Comparison of ENCODE assay signal across 18 cellular contexts in genomic region chr3:197539651-197540051, GRCh38. TPM values are rescaled to one million over a fixed set of nuclear protein-coding genes. Genes with fewer than 3 reads are reported as not detected.
DNase-seq lines count a peak whose midpoint lies in the region; ATAC-seq and TF ChIP-seq lines count a peak whose summit lies in the region.
"Had no signal": no experiment of that assay in that cellular context is flagged by ENCODE, and none has a peak within 500 bp of the region (broad histone marks: within the 10 kb centered on the region; RNA-seq: fewer than 3 reads in every experiment).

No MANE protein-coding gene starts in this region.

- no peak for TF ChIP-seq POLR2A in lower leg skin (IDR thresholded peaks at IDR 0.05)

- H3K4me1 Mint-ChIP-seq in WTC11: peaks cover 47% of the 10 kb centered on the region
- H3K4me1 Mint-ChIP-seq: immature natural killer cell had no signal

- intact Hi-C loops in lower leg skin (cut with DNase I; ENCODE audit: low total_unique reads): no loop called here

- H3K27me3 Mint-ChIP-seq in WTC11 (ENCODE audit: low read depth): no peaks in the 10 kb centered on the region
- H3K27me3 Mint-ChIP-seq: activated CD4-positive, alpha-beta T cell treated with anti-CD3 and anti-CD28 coated beads, Interleukin-2, amount 10 ng/mL, durations not matched to agents 24 days and 14 days; effector memory CD8-positive, alpha-beta T cell had no signal

- 56 to 68% methylated on average over 6 of the region's 6 CpGs for WGBS in lower leg skin, 2 donors

- DNase-seq in A172 (ENCODE audit: low spot score) (peak; percentile 30), DMS79 treated with DMSO at 0.1 percent for 48 hours (lab: John Stamatoyannopoulos, UW) (peak; percentile 36), WTC11 (ENCODE audit: low spot score) (no peak), lower leg skin (ENCODE audit: low spot score in 2 of 2) (peak; percentile 41 to 84), amniotic stem cell (lab: John Stamatoyannopoulos, UW) (no peak)
- DNase-seq: activated CD4-positive, alpha-beta T cell treated with anti-CD3 and anti-CD28 coated beads, Interleukin-2, amount 10 ng/mL, durations not matched to agents 24 days and 14 days; brain microvascular endothelial cell; effector memory CD8-positive, alpha-beta T cell; immature natural killer cell; NCI-H1092; NCI-H345; psoas muscle had no signal

- H3K36me3 Mint-ChIP-seq in WTC11: peaks cover 2% of the 10 kb centered on the region; the same call in 1 of the 2 replicates

- no peak overlapping the region for H3K4me3 Mint-ChIP-seq in WTC11
- H3K4me3 Mint-ChIP-seq: activated CD4-positive, alpha-beta T cell treated with anti-CD3 and anti-CD28 coated beads, Interleukin-2, amount 10 ng/mL, durations not matched to agents 24 days and 14 days; effector memory CD8-positive, alpha-beta T cell; immature natural killer cell had no signal

- ATAC-seq in WTC11: no peak
- ATAC-seq in HG02938 (IDR thresholded peaks at IDR 0.05; ENCODE audit: unreplicated experiment): no peak
- ATAC-seq in HG03342 (IDR thresholded peaks at IDR 0.05; ENCODE audit: unreplicated experiment): no peak
- no peak for ATAC-seq in HG03432 (IDR thresholded peaks at IDR 0.05; ENCODE audit: unreplicated experiment)
- ATAC-seq: effector memory CD8-positive, alpha-beta T cell; gastroesophageal sphincter; Panc1; psoas muscle had no signal

- CTCF ChIA-PET in WTC11 (lab: Charles Lee): no interaction called here

- peak overlapping the region; percentile 82; the same call in 1 of the 2 replicates for H3K27ac Mint-ChIP-seq in WTC11
- H3K27ac Mint-ChIP-seq: activated CD4-positive, alpha-beta T cell treated with anti-CD3 and anti-CD28 coated beads, Interleukin-2, amount 10 ng/mL, durations not matched to agents 24 days and 14 days had no signal

- no peak for TF ChIP-seq CTCF in WTC11 (IDR thresholded peaks at IDR 0.05)
- TF ChIP-seq CTCF in lower leg skin (IDR thresholded peaks at IDR 0.05): no peak

- no peaks in the 10 kb centered on the region for H3K9me3 Mint-ChIP-seq in WTC11
- H3K9me3 Mint-ChIP-seq: activated CD4-positive, alpha-beta T cell treated with anti-CD3 and anti-CD28 coated beads, Interleukin-2, amount 10 ng/mL, durations not matched to agents 24 days and 14 days; effector memory CD8-positive, alpha-beta T cell; immature natural killer cell had no signal

- POLR2A ChIA-PET in WTC11 (lab: Charles Lee): interaction anchor here (1.4 kb wide), 1 partner anchor 19 kb away, joined by 4 read pairs; no protein-coding TSS in a partner anchor

- H3K4me3 ChIP-seq in lower leg skin (ENCODE audit: low read depth, poor library complexity, severe bottlenecking): no peak overlapping the region
- H3K4me3 ChIP-seq: gastroesophageal sphincter, psoas muscle, tibial nerve had no signal

TF ChIP-seq in WTC11, 78 proteins besides CTCF, POLR2A, EP300 and RAD21:
- no peak for TF ChIP-seq ZNF121 (CRISPR knock-in tag; IDR thresholded peaks at IDR 0.05)
- TF ChIP-seq, protein P1, sequence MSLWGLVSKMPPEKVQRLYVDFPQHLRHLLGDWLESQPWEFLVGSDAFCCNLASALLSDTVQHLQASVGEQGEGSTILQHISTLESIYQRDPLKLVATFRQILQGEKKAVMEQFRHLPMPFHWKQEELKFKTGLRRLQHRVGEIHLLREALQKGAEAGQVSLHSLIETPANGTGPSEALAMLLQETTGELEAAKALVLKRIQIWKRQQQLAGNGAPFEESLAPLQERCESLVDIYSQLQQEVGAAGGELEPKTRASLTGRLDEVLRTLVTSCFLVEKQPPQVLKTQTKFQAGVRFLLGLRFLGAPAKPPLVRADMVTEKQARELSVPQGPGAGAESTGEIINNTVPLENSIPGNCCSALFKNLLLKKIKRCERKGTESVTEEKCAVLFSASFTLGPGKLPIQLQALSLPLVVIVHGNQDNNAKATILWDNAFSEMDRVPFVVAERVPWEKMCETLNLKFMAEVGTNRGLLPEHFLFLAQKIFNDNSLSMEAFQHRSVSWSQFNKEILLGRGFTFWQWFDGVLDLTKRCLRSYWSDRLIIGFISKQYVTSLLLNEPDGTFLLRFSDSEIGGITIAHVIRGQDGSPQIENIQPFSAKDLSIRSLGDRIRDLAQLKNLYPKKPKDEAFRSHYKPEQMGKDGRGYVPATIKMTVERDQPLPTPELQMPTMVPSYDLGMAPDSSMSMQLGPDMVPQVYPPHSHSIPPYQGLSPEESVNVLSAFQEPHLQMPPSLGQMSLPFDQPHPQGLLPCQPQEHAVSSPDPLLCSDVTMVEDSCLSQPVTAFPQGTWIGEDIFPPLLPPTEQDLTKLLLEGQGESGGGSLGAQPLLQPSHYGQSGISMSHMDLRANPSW (CRISPR knock-in tag; conservative IDR thresholded peaks at IDR 0.05; ENCODE audit: low read depth): no peak
- TF ChIP-seq GRHL2 (CRISPR knock-in tag; IDR thresholded peaks at IDR 0.05; ENCODE audit: insufficient replicate concordance, severe bottlenecking): no peak
- TF ChIP-seq, protein P2, sequence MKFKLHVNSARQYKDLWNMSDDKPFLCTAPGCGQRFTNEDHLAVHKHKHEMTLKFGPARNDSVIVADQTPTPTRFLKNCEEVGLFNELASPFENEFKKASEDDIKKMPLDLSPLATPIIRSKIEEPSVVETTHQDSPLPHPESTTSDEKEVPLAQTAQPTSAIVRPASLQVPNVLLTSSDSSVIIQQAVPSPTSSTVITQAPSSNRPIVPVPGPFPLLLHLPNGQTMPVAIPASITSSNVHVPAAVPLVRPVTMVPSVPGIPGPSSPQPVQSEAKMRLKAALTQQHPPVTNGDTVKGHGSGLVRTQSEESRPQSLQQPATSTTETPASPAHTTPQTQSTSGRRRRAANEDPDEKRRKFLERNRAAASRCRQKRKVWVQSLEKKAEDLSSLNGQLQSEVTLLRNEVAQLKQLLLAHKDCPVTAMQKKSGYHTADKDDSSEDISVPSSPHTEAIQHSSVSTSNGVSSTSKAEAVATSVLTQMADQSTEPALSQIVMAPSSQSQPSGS (CRISPR knock-in tag; IDR thresholded peaks at IDR 0.05; ENCODE audit: borderline replicate concordance, low read depth): no peak
- no peak for TF ChIP-seq ZNF317 (CRISPR knock-in tag; IDR thresholded peaks at IDR 0.05; ENCODE audit: borderline replicate concordance, low read depth)
- TF ChIP-seq OVOL2 (CRISPR knock-in tag; IDR thresholded peaks at IDR 0.05; ENCODE audit: borderline replicate concordance): no peak
- no peak for TF ChIP-seq MXD4 (CRISPR knock-in tag; IDR thresholded peaks at IDR 0.05; ENCODE audit: borderline replicate concordance)
- TF ChIP-seq, protein P3, sequence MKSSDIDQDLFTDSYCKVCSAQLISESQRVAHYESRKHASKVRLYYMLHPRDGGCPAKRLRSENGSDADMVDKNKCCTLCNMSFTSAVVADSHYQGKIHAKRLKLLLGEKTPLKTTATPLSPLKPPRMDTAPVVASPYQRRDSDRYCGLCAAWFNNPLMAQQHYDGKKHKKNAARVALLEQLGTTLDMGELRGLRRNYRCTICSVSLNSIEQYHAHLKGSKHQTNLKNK (CRISPR knock-in tag; IDR thresholded peaks at IDR 0.05): no peak
- TF ChIP-seq FOXK1 (CRISPR knock-in tag; IDR thresholded peaks at IDR 0.05): no peak
- TF ChIP-seq SOX15 (CRISPR knock-in tag; IDR thresholded peaks at IDR 0.05): no peak
- no peak for TF ChIP-seq ZNF232 (CRISPR knock-in tag; IDR thresholded peaks at IDR 0.05)
- TF ChIP-seq FOXP1 (CRISPR knock-in tag; IDR thresholded peaks at IDR 0.05; ENCODE audit: borderline replicate concordance): no peak

RNA-seq across cellular contexts. Expression of gene BDH1, which starts 16.1 kb away (rescaled TPM):
- total RNA-seq in A172 (2014; rRNA removed; shearing (Covaris generic)): 0.41 TPM in 1 of 2 replicates, not detected in the other
- total RNA-seq in WTC11 (2021): 26.8 to 32.5 TPM (median 29.9 TPM) in 3 replicates
- total RNA-seq in lower leg skin: 10 to 100 TPM; 56.3 to 86.1 (median 59.7) TPM

Comparison
In these comparisons a context has a peak if more than half of its experiments do, and no peak if none do; other contexts are left out.
1. DNase-seq: peak in A172 (single experiment), DMS79 treated with DMSO at 0.1 percent for 48 hours (single experiment) and lower leg skin (2 of 2); none in WTC11 (single experiment) and amniotic stem cell (single experiment).
2. RNA of gene BDH1, which starts 16.1 kb away (total RNA-seq): 56.3 to 86.1 TPM in lower leg skin and 26.8 to 32.5 TPM in WTC11; 0.41 TPM in A172; every median in the first group is over 10 times any median in the second.